Comparison of ENCODE assay signal across 9 cellular contexts in genomic region chr7:93442478-93443224, GRCh38.
DNase-seq lines count a peak whose midpoint lies in the region; TF ChIP-seq lines count a peak whose summit lies in the region.
"Had no signal": no experiment of that assay in that cellular context is flagged by ENCODE, and none has a peak within 500 bp of the region (broad histone marks: within the 10 kb centered on the region; RNA-seq: fewer than 3 reads in every experiment).

No MANE protein-coding gene starts in this region.

- DNase-seq in A172 (ENCODE audit: low spot score) (peak; percentile 47), GM03348 (ENCODE audit: low spot score) (peak; percentile 36), NCI-H1105 treated with DMSO at 0.1 percent for 48 hours (lab: John Stamatoyannopoulos, UW) (peak; percentile 17), hepatic stellate cell (ENCODE audit: low spot score) (peak; percentile 8), OCI-M2 (lab: John Stamatoyannopoulos, UW; ENCODE audit: unreplicated experiment) (no peak)
- DNase-seq in activated CD8-positive, alpha-beta memory T cell treated with anti-CD3 and anti-CD28 coated beads, Interleukin-2, amount 50 U/mL, for 4 hours, result peak; percentile 21
- DNase-seq in stimulated activated CD8-positive, alpha-beta memory T cell treated with anti-CD3 and anti-CD28 coated beads, Interleukin-4, amount 100 ng/mL, for 48 hours, result peak; percentile 62

- no peaks in the 10 kb centered on the region for H3K9me3 ChIP-seq in HEK293 (ENCODE audit: control insufficient read depth, insufficient read depth, low read depth, low read length)
- H3K9me3 ChIP-seq: neutrophil had no signal

- TF ChIP-seq CTCF in HEK293 (tag by site-specific recombination; IDR thresholded peaks at IDR 0.05), result peak; percentile 58

- H3K4me3 ChIP-seq in HEK293 (ENCODE audit: low read depth, low read length), result no peak overlapping the region

- CTCF ChIA-PET in HEK293 (lab: Yijun Ruan, JAX), result interaction anchor here (0.6 to 2.7 kb wide), 20 partner anchors 8 to 952 kb away, joined by 3 to 19 read pairs (median 4); partner anchors contain the start of genes CALCR and COL1A2

- no peaks in the 10 kb centered on the region for H3K36me3 ChIP-seq in HEK293 (ENCODE audit: control insufficient read depth in 2 of 2, insufficient read depth in 1 of 2, low read length in 2 of 2)
- H3K36me3 ChIP-seq: neutrophil had no signal

- no peaks in the 10 kb centered on the region for H3K4me1 ChIP-seq in HEK293 (ENCODE audit: control insufficient read depth, insufficient read depth, low read length)

- H3K27ac ChIP-seq in HEK293 (ENCODE audit: extremely low read depth, low read depth, low read length), result no peak overlapping the region
- H3K27ac ChIP-seq: neutrophil had no signal

- POLR2A ChIA-PET in HEK293 (lab: Yijun Ruan, JAX), result no interaction called here

TF ChIP-seq in HEK293, 187 proteins besides CTCF, POLR2A, EP300 and RAD21:
- TF ChIP-seq WT1 (tag by site-specific recombination; IDR thresholded peaks at IDR 0.05) (no peak), ZNF777 (tag by site-specific recombination; IDR thresholded peaks at IDR 0.05; ENCODE audit: borderline replicate concordance) (no peak), KLF7 (tag by site-specific recombination; IDR thresholded peaks at IDR 0.05; ENCODE audit: borderline replicate concordance) (no peak), FEZF1 (tag by site-specific recombination; IDR thresholded peaks at IDR 0.05) (no peak), ZNF488 (tag by site-specific recombination; IDR thresholded peaks at IDR 0.05) (no peak), ZNF701 (tag by site-specific recombination; IDR thresholded peaks at IDR 0.05) (no peak), ZNF670 (tag by site-specific recombination; IDR thresholded peaks at IDR 0.05; ENCODE audit: low read depth) (no peak), ZNF654 (tag by site-specific recombination; IDR thresholded peaks at IDR 0.05; ENCODE audit: low read depth) (peak; percentile 39), ZBTB6 (tag by site-specific recombination; IDR thresholded peaks at IDR 0.05) (0 out of 2 replicates have a peak, but pooled peaks have one; percentile 18), REPIN1 (tag by site-specific recombination; IDR thresholded peaks at IDR 0.05; ENCODE audit: low read depth) (no peak), ZNF214 (tag by site-specific recombination; IDR thresholded peaks at IDR 0.05; ENCODE audit: borderline replicate concordance) (no peak)
- TF ChIP-seq, protein P1, sequence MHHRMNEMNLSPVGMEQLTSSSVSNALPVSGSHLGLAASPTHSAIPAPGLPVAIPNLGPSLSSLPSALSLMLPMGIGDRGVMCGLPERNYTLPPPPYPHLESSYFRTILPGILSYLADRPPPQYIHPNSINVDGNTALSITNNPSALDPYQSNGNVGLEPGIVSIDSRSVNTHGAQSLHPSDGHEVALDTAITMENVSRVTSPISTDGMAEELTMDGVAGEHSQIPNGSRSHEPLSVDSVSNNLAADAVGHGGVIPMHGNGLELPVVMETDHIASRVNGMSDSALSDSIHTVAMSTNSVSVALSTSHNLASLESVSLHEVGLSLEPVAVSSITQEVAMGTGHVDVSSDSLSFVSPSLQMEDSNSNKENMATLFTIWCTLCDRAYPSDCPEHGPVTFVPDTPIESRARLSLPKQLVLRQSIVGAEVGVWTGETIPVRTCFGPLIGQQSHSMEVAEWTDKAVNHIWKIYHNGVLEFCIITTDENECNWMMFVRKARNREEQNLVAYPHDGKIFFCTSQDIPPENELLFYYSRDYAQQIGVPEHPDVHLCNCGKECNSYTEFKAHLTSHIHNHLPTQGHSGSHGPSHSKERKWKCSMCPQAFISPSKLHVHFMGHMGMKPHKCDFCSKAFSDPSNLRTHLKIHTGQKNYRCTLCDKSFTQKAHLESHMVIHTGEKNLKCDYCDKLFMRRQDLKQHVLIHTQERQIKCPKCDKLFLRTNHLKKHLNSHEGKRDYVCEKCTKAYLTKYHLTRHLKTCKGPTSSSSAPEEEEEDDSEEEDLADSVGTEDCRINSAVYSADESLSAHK (tag by site-specific recombination; IDR thresholded peaks at IDR 0.05), result no peak
TF ChIP-seq in HEK293: peak in this region for 2.
